1 cellular context compared by ENCODE assay signal in genomic region chr6:113909224-113909856, GRCh38.
TF ChIP-seq lines count a peak whose summit lies in the region.

No MANE protein-coding gene starts in this region.

TF ChIP-seq in K562, 482 proteins besides CTCF, POLR2A, EP300 and RAD21 (continued from another document):
- TF ChIP-seq ZMIZ1 (IDR thresholded peaks at IDR 0.05; ENCODE audit: low read depth in 2 of 2, low read length in 2 of 2) (no peak), HCFC1 (IDR thresholded peaks at IDR 0.05; ENCODE audit: low read depth, low read length) (no peak), DLX4 (CRISPR knock-in tag; IDR thresholded peaks at IDR 0.05) (no peak), ILF3 (IDR thresholded peaks at IDR 0.05; ENCODE audit: borderline replicate concordance) (no peak), DEAF1 (CRISPR knock-in tag; IDR thresholded peaks at IDR 0.05) (peak; percentile 65), ZNF518B (CRISPR knock-in tag; IDR thresholded peaks at IDR 0.05) (no peak), ZNF655 (CRISPR knock-in tag; IDR thresholded peaks at IDR 0.05) (no peak), NCOA2 (IDR thresholded peaks at IDR 0.05; ENCODE audit: partially characterized antibody in 2 of 2) (peak in 1 of 2 experiments; percentile 13), SMC3 (conservative IDR thresholded peaks at IDR 0.05; ENCODE audit: insufficient read depth, low read depth, low read length) (peak; percentile 25; the same call in 1 of the 2 replicates), PML (IDR thresholded peaks at IDR 0.05; ENCODE audit: low read length) (no peak), NFRKB (IDR thresholded peaks at IDR 0.05; ENCODE audit: low read depth) (no peak), PHTF2 (CRISPR knock-in tag; IDR thresholded peaks at IDR 0.05) (no peak), ZNF316 (IDR thresholded peaks at IDR 0.05) (no peak)
